ENCODE assay signal across 1 cellular context in the genomic region with DNA sequence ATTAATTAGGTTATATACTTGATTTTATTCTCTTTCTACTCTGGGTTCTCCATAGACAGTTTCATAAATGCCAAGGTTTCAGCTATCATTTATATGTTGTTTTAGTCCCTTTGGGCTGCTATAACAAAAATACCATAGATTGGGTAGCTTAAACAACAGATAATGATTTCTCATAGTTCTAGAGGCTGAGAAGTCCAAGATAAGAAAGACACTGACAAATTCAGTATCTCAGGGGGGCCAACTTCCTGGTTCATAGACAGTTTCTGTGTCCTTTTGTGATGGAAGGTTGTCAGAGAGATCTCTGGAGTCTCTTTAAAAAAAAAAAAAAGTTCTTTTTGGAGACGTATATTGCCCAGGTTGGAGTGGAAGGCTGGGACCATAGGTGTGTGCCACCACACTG.
A peak's percentile ranks its signal among the peaks of the same experiment; 100 is the strongest.
TF ChIP-seq lines count a peak whose summit lies in the region.

No MANE protein-coding gene starts in this region.

TF ChIP-seq in K562, 482 proteins besides CTCF, POLR2A, EP300 and RAD21 (continued from another document):
- TF ChIP-seq, protein P1, sequence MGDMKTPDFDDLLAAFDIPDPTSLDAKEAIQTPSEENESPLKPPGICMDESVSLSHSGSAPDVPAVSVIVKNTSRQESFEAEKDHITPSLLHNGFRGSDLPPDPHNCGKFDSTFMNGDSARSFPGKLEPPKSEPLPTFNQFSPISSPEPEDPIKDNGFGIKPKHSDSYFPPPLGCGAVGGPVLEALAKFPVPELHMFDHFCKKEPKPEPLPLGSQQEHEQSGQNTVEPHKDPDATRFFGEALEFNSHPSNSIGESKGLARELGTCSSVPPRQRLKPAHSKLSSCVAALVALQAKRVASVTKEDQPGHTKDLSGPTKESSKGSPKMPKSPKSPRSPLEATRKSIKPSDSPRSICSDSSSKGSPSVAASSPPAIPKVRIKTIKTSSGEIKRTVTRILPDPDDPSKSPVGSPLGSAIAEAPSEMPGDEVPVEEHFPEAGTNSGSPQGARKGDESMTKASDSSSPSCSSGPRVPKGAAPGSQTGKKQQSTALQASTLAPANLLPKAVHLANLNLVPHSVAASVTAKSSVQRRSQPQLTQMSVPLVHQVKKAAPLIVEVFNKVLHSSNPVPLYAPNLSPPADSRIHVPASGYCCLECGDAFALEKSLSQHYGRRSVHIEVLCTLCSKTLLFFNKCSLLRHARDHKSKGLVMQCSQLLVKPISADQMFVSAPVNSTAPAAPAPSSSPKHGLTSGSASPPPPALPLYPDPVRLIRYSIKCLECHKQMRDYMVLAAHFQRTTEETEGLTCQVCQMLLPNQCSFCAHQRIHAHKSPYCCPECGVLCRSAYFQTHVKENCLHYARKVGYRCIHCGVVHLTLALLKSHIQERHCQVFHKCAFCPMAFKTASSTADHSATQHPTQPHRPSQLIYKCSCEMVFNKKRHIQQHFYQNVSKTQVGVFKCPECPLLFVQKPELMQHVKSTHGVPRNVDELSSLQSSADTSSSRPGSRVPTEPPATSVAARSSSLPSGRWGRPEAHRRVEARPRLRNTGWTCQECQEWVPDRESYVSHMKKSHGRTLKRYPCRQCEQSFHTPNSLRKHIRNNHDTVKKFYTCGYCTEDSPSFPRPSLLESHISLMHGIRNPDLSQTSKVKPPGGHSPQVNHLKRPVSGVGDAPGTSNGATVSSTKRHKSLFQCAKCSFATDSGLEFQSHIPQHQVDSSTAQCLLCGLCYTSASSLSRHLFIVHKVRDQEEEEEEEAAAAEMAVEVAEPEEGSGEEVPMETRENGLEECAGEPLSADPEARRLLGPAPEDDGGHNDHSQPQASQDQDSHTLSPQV (IDR thresholded peaks at IDR 0.05) = no peak
- TF ChIP-seq HDAC2 (IDR thresholded peaks at IDR 0.05) (no peak), TEAD4 (IDR thresholded peaks at IDR 0.05; ENCODE audit: low read length) (peak; percentile 40; the same call in 1 of the 2 replicates), TEAD4 (CRISPR knock-in tag; IDR thresholded peaks at IDR 0.05; ENCODE audit: borderline replicate concordance) (no peak), ZNF668 (CRISPR knock-in tag; IDR thresholded peaks at IDR 0.05) (no peak), TCF3 (CRISPR knock-in tag; IDR thresholded peaks at IDR 0.05) (peak; percentile 34), MEIS2 (IDR thresholded peaks at IDR 0.05; ENCODE audit: partially characterized antibody) (peak; percentile 15), NR2F6 (CRISPR knock-in tag; IDR thresholded peaks at IDR 0.05) (no peak), TAF7 (tag; IDR thresholded peaks at IDR 0.05) (no peak), ARID1B (IDR thresholded peaks at IDR 0.05) (peak; percentile 69), PYGO2 (tag; IDR thresholded peaks at IDR 0.05) (no peak), CBFA2T2 (conservative IDR thresholded peaks at IDR 0.05) (0 out of 2 replicates have a peak, but pooled peaks have one; percentile 22)
- TF ChIP-seq, protein P2, sequence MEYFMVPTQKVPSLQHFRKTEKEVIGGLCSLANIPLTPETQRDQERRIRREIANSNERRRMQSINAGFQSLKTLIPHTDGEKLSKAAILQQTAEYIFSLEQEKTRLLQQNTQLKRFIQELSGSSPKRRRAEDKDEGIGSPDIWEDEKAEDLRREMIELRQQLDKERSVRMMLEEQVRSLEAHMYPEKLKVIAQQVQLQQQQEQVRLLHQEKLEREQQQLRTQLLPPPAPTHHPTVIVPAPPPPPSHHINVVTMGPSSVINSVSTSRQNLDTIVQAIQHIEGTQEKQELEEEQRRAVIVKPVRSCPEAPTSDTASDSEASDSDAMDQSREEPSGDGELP (CRISPR knock-in tag; IDR thresholded peaks at IDR 0.05; ENCODE audit: borderline replicate concordance) = no peak
- TF ChIP-seq, protein P3, sequence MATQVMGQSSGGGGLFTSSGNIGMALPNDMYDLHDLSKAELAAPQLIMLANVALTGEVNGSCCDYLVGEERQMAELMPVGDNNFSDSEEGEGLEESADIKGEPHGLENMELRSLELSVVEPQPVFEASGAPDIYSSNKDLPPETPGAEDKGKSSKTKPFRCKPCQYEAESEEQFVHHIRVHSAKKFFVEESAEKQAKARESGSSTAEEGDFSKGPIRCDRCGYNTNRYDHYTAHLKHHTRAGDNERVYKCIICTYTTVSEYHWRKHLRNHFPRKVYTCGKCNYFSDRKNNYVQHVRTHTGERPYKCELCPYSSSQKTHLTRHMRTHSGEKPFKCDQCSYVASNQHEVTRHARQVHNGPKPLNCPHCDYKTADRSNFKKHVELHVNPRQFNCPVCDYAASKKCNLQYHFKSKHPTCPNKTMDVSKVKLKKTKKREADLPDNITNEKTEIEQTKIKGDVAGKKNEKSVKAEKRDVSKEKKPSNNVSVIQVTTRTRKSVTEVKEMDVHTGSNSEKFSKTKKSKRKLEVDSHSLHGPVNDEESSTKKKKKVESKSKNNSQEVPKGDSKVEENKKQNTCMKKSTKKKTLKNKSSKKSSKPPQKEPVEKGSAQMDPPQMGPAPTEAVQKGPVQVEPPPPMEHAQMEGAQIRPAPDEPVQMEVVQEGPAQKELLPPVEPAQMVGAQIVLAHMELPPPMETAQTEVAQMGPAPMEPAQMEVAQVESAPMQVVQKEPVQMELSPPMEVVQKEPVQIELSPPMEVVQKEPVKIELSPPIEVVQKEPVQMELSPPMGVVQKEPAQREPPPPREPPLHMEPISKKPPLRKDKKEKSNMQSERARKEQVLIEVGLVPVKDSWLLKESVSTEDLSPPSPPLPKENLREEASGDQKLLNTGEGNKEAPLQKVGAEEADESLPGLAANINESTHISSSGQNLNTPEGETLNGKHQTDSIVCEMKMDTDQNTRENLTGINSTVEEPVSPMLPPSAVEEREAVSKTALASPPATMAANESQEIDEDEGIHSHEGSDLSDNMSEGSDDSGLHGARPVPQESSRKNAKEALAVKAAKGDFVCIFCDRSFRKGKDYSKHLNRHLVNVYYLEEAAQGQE (CRISPR knock-in tag; IDR thresholded peaks at IDR 0.05; ENCODE audit: low read depth) = no peak
- TF ChIP-seq, protein P4, sequence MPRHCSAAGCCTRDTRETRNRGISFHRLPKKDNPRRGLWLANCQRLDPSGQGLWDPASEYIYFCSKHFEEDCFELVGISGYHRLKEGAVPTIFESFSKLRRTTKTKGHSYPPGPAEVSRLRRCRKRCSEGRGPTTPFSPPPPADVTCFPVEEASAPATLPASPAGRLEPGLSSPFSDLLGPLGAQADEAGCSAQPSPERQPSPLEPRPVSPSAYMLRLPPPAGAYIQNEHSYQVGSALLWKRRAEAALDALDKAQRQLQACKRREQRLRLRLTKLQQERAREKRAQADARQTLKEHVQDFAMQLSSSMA (CRISPR knock-in tag; IDR thresholded peaks at IDR 0.05) = no peak
- TF ChIP-seq, protein P5, sequence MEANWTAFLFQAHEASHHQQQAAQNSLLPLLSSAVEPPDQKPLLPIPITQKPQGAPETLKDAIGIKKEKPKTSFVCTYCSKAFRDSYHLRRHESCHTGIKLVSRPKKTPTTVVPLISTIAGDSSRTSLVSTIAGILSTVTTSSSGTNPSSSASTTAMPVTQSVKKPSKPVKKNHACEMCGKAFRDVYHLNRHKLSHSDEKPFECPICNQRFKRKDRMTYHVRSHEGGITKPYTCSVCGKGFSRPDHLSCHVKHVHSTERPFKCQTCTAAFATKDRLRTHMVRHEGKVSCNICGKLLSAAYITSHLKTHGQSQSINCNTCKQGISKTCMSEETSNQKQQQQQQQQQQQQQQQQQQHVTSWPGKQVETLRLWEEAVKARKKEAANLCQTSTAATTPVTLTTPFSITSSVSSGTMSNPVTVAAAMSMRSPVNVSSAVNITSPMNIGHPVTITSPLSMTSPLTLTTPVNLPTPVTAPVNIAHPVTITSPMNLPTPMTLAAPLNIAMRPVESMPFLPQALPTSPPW (CRISPR knock-in tag; IDR thresholded peaks at IDR 0.05) = peak; percentile 53
- TF ChIP-seq, protein P6, sequence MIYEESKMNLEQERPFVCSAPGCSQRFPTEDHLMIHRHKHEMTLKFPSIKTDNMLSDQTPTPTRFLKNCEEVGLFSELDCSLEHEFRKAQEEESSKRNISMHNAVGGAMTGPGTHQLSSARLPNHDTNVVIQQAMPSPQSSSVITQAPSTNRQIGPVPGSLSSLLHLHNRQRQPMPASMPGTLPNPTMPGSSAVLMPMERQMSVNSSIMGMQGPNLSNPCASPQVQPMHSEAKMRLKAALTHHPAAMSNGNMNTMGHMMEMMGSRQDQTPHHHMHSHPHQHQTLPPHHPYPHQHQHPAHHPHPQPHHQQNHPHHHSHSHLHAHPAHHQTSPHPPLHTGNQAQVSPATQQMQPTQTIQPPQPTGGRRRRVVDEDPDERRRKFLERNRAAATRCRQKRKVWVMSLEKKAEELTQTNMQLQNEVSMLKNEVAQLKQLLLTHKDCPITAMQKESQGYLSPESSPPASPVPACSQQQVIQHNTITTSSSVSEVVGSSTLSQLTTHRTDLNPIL (CRISPR knock-in tag; IDR thresholded peaks at IDR 0.05) = no peak
- TF ChIP-seq, protein P7, sequence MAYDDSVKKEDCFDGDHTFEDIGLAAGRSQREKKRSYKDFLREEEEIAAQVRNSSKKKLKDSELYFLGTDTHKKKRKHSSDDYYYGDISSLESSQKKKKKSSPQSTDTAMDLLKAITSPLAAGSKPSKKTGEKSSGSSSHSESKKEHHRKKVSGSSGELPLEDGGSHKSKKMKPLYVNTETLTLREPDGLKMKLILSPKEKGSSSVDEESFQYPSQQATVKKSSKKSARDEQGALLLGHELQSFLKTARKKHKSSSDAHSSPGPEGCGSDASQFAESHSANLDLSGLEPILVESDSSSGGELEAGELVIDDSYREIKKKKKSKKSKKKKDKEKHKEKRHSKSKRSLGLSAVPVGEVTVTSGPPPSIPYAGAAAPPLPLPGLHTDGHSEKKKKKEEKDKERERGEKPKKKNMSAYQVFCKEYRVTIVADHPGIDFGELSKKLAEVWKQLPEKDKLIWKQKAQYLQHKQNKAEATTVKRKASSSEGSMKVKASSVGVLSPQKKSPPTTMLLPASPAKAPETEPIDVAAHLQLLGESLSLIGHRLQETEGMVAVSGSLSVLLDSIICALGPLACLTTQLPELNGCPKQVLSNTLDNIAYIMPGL (CRISPR knock-in tag; IDR thresholded peaks at IDR 0.05) = no peak
TF ChIP-seq in K562: peak in this region for 11.
